ENCODE assay signal across 12 cellular contexts in genomic region chr5:68171101-68171558, GRCh38. TPM values are rescaled to one million over a fixed set of nuclear protein-coding genes. Genes with fewer than 3 reads are reported as not detected.
DNase-seq lines count a peak whose midpoint lies in the region; ATAC-seq and TF ChIP-seq lines count a peak whose summit lies in the region.
"Had no signal": no experiment of that assay in that cellular context is flagged by ENCODE, and none has a peak within 500 bp of the region (broad histone marks: within the 10 kb centered on the region; RNA-seq: fewer than 3 reads in every experiment).

No MANE protein-coding gene starts in this region.

- H3K9me3 Mint-ChIP-seq in CD8-positive, alpha-beta memory T cell, result no peaks in the 10 kb centered on the region
- H3K9me3 Mint-ChIP-seq: natural killer cell had no signal

- no peaks in the 10 kb centered on the region for H3K36me3 Mint-ChIP-seq in CD8-positive, alpha-beta memory T cell
- H3K36me3 Mint-ChIP-seq: natural killer cell had no signal

- H2AFZ ChIP-seq in neuron (ENCODE audit: low read depth, low read length), result peak overlapping the region; percentile 62

- DNase-seq in anterior cingulate cortex (lab: John Stamatoyannopoulos, UW), result peak in 56 of 58 donors; percentile 7 to 89 (median 62)
- peak; percentile 18 to 89 (median 72) for DNase-seq in head of caudate nucleus
- DNase-seq in upper lobe of right lung, result no peak
- no peak for DNase-seq in CD8-positive, alpha-beta memory T cell
- DNase-seq in NCI-H1092 treated with DMSO at 0.1 percent for 48 hours (lab: John Stamatoyannopoulos, UW), result no peak
- DNase-seq: effector memory CD4-positive, alpha-beta T cell; natural killer cell; NCI-H2171 treated with DMSO at 0.1 percent for 48 hours; SJCRH30 had no signal

- ATAC-seq in upper lobe of right lung, result peak; percentile 70
- no peak for ATAC-seq in HG03432 (IDR thresholded peaks at IDR 0.05; ENCODE audit: unreplicated experiment)
- no peak for ATAC-seq in HG02973 (IDR thresholded peaks at IDR 0.05; ENCODE audit: unreplicated experiment)
- ATAC-seq: natural killer cell had no signal

- intact Hi-C loops in head of caudate nucleus (cut with DNase I) (no loop called here), upper lobe of right lung (cut with DNase I) (no loop called here)

- H3K36me3 ChIP-seq in neuron (ENCODE audit: insufficient read depth, low read length) (no peaks in the 10 kb centered on the region), upper lobe of right lung (no peaks in the 10 kb centered on the region)
- no peaks in the 10 kb centered on the region for H3K36me3 ChIP-seq in CD8-positive, alpha-beta memory T cell (ENCODE audit: insufficient read depth, low read length)
- H3K36me3 ChIP-seq: SJCRH30 had no signal

- no peak overlapping the region for H3K4me3 Mint-ChIP-seq in CD8-positive, alpha-beta memory T cell
- H3K4me3 Mint-ChIP-seq: natural killer cell had no signal

- peak overlapping the region; percentile 38 for H3K27ac ChIP-seq in upper lobe of right lung
- H3K27ac ChIP-seq in CD8-positive, alpha-beta memory T cell (ENCODE audit: low read depth, low read length), result no peak overlapping the region
- H3K27ac ChIP-seq: SJCRH30 had no signal

- peaks cover 8 to 9% of the 10 kb centered on the region in 2 donors for H3K27me3 Mint-ChIP-seq in CD8-positive, alpha-beta memory T cell

- CTCF ChIA-PET in CD8-positive, alpha-beta memory T cell (lab: Charles Lee), result no interaction called here

- H3K27me3 ChIP-seq in neuron (ENCODE audit: insufficient read depth, low read length) (no peaks in the 10 kb centered on the region), upper lobe of right lung (no peaks in the 10 kb centered on the region)
- H3K27me3 ChIP-seq in CD8-positive, alpha-beta memory T cell (ENCODE audit: insufficient read depth, low read length, poor library complexity, severe bottlenecking), result no peaks in the 10 kb centered on the region
- H3K27me3 ChIP-seq: SJCRH30 had no signal

- H3K27ac Mint-ChIP-seq in CD8-positive, alpha-beta memory T cell, result peak overlapping the region in 1 of 8 donors; percentile 39
- H3K27ac Mint-ChIP-seq: natural killer cell had no signal

- H3K9me3 ChIP-seq in neuron (ENCODE audit: low read length), result no peaks in the 10 kb centered on the region
- H3K9me3 ChIP-seq in upper lobe of right lung, result no peaks in the 10 kb centered on the region
- H3K9me3 ChIP-seq in CD8-positive, alpha-beta memory T cell (ENCODE audit: low read length), result no peaks in the 10 kb centered on the region
- H3K9me3 ChIP-seq: SJCRH30 had no signal

- H3K4me1 Mint-ChIP-seq in CD8-positive, alpha-beta memory T cell, result no peaks in the 10 kb centered on the region
- H3K4me1 Mint-ChIP-seq: natural killer cell had no signal

- H3K4me3 ChIP-seq in neuron (ENCODE audit: low read length), result no peak overlapping the region
- no peak overlapping the region for H3K4me3 ChIP-seq in upper lobe of right lung
- no peak overlapping the region for H3K4me3 ChIP-seq in CD8-positive, alpha-beta memory T cell (ENCODE audit: low read length)
- H3K4me3 ChIP-seq: SJCRH30 had no signal

- no peak for TF ChIP-seq CTCF in upper lobe of right lung (IDR thresholded peaks at IDR 0.05)

- POLR2A ChIA-PET in CD8-positive, alpha-beta memory T cell (lab: Charles Lee), result no interaction called here

- H3K4me1 ChIP-seq in neuron (ENCODE audit: insufficient read depth, low read length) (peaks cover 25% of the 10 kb centered on the region), upper lobe of right lung (no peaks in the 10 kb centered on the region)
- no peaks in the 10 kb centered on the region for H3K4me1 ChIP-seq in CD8-positive, alpha-beta memory T cell (ENCODE audit: insufficient read depth, low read length)

RNA-seq across cellular contexts. Expression of gene PIK3R1, which starts 44.4 kb away (rescaled TPM):
- total RNA-seq in upper lobe of right lung, result 137 TPM
- total RNA-seq in CD8-positive, alpha-beta memory T cell, result 10 to 100 TPM; 46.9 to 47.9 TPM
- polyA plus RNA-seq in CD8-positive, alpha-beta memory T cell, result 75.9 TPM

Comparison
In these comparisons a context has a peak if more than half of its experiments do, and no peak if none do; other contexts are left out.
1. DNase-seq: peak in anterior cingulate cortex (56 of 58) and head of caudate nucleus (42 of 42); none in upper lobe of right lung (single experiment), CD8-positive, alpha-beta memory T cell (0 of 5) and NCI-H1092 treated with DMSO at 0.1 percent for 48 hours (single experiment).